19 cellular contexts compared by ENCODE assay signal in genomic region chr9:570187-570586, GRCh38.
DNase-seq lines count a peak whose midpoint lies in the region; ATAC-seq, FAIRE-seq and TF ChIP-seq lines count a peak whose summit lies in the region.
"Had no signal": no experiment of that assay in that cellular context is flagged by ENCODE, and none has a peak within 500 bp of the region (broad histone marks: within the 10 kb centered on the region; RNA-seq: fewer than 3 reads in every experiment).

No MANE protein-coding gene starts in this region.

- no peak overlapping the region for H2AFZ ChIP-seq in SU-DHL-6 (ENCODE audit: low read depth, low read length, severe bottlenecking)
- H2AFZ ChIP-seq: GM23338 had no signal

- no peaks in the 10 kb centered on the region for H3K27me3 Mint-ChIP-seq in mesothelial cell of epicardium (ENCODE audit: low read depth)

- TF ChIP-seq POLR2A in esophagus muscularis mucosa (IDR thresholded peaks at IDR 0.05; ENCODE audit: low read depth): no peak

- H3K9me2 ChIP-seq in SU-DHL-6 (replicated peaks; ENCODE audit: insufficient read depth, low read length): no peaks in the 10 kb centered on the region

- peaks cover 38% of the 10 kb centered on the region for H3K4me1 Mint-ChIP-seq in mesothelial cell of epicardium

- peak overlapping the region; percentile 76 for H3K27ac Mint-ChIP-seq in mesothelial cell of epicardium
- H3K27ac Mint-ChIP-seq: CD14-positive monocyte, GM23338 had no signal

- H3K36me3 ChIP-seq in SU-DHL-6 (ENCODE audit: low read length) (peaks cover 6% of the 10 kb centered on the region; the same call in 1 of the 2 replicates), cardiac muscle cell (no peaks in the 10 kb centered on the region), esophagus muscularis mucosa (no peaks in the 10 kb centered on the region)

- FAIRE-seq in D721Med (lab: Jason Lieb, UNC): peak; percentile 16
- FAIRE-seq: GM12878, GM18507 had no signal

- H3F3A ChIP-seq in SU-DHL-6 (ENCODE audit: insufficient read depth): peaks cover 81% of the 10 kb centered on the region

- H3K4me3 ChIP-seq in SU-DHL-6 (ENCODE audit: insufficient read depth, low read length, poor library complexity, severe bottlenecking): peak overlapping the region; percentile 55
- H3K4me3 ChIP-seq in cardiac muscle cell: no peak overlapping the region
- H3K4me3 ChIP-seq in esophagus muscularis mucosa: no peak overlapping the region
- H3K4me3 ChIP-seq: A549, GM12878, GM23338 had no signal

- peaks cover 21% of the 10 kb centered on the region for H3K9me3 Mint-ChIP-seq in mesothelial cell of epicardium

- H3K27me3 ChIP-seq in SU-DHL-6 (ENCODE audit: low read length): no peaks in the 10 kb centered on the region
- H3K27me3 ChIP-seq in cardiac muscle cell: no peaks in the 10 kb centered on the region
- no peaks in the 10 kb centered on the region for H3K27me3 ChIP-seq in esophagus muscularis mucosa

- peak overlapping the region; percentile 98 for H3K27ac ChIP-seq in SU-DHL-6 (ENCODE audit: low read depth, low read length)
- H3K27ac ChIP-seq in cardiac muscle cell: peak overlapping the region; percentile 72
- H3K27ac ChIP-seq in esophagus muscularis mucosa (replicated peaks in 1 of 4): no peak overlapping the region

- intact Hi-C loops in esophagus muscularis mucosa (cut with DNase I): no loop called here

- DNase-seq in D721Med (ENCODE audit: insufficient read length, low spot score) (no peak), cardiac muscle cell (ENCODE audit: low read depth in 1 of 2, low spot score in 1 of 2) (no peak), mesothelial cell of epicardium (ENCODE audit: low spot score in 2 of 2, unreplicated experiment in 2 of 2) (no peak), esophagus muscularis mucosa (ENCODE audit: extremely low spot score) (no peak)
- DNase-seq: Caco-2, DMS53, KBM-7, NCI-H1092, NCI-H2107, NCI-H345, NCI-H526 treated with DMSO at 0.1 percent for 48 hours had no signal

- peaks cover 79% of the 10 kb centered on the region for H3K79me2 ChIP-seq in SU-DHL-6 (ENCODE audit: insufficient read depth, low read length)

- WGBS in esophagus muscularis mucosa: 84% methylated on average over 5 of the region's 5 CpGs

- TF ChIP-seq EP300 in esophagus muscularis mucosa (IDR thresholded peaks at IDR 0.05): no peak

- no peaks in the 10 kb centered on the region for H4K20me1 ChIP-seq in SU-DHL-6 (ENCODE audit: low read depth, low read length)

- H3K36me3 Mint-ChIP-seq in mesothelial cell of epicardium: peaks cover 27% of the 10 kb centered on the region
- H3K36me3 Mint-ChIP-seq: CD14-positive monocyte had no signal

- H3K4me2 ChIP-seq in SU-DHL-6 (ENCODE audit: low read depth, low read length, poor library complexity, severe bottlenecking): peak overlapping the region; percentile 99
- H3K4me2 ChIP-seq: GM23338 had no signal

- H3K9me3 ChIP-seq in SU-DHL-6 (ENCODE audit: insufficient read depth, low read length) (no peaks in the 10 kb centered on the region), cardiac muscle cell (ENCODE audit: low read depth) (no peaks in the 10 kb centered on the region), esophagus muscularis mucosa (no peaks in the 10 kb centered on the region)
- H3K9me3 ChIP-seq: Caco-2 had no signal

- no peak overlapping the region for H3K4me3 Mint-ChIP-seq in mesothelial cell of epicardium
- H3K4me3 Mint-ChIP-seq: CD14-positive monocyte, GM23338 had no signal

- H3K4me1 ChIP-seq in cardiac muscle cell (ENCODE audit: low read depth): peaks cover 39% of the 10 kb centered on the region
- H3K4me1 ChIP-seq in esophagus muscularis mucosa: peaks cover 16 to 29% (median 21%) of the 10 kb centered on the region in 4 donors

- TF ChIP-seq CTCF in D721Med (IDR thresholded peaks at IDR 0.05; ENCODE audit: insufficient read depth, missing control alignments) (no peak), SU-DHL-6 (IDR thresholded peaks at IDR 0.05; ENCODE audit: insufficient read depth, low read length, poor library complexity, severe bottlenecking) (no peak), cardiac muscle cell (IDR thresholded peaks at IDR 0.05; ENCODE audit: low read depth, low read length) (no peak), mesothelial cell of epicardium (IDR thresholded peaks at IDR 0.05; ENCODE audit: unreplicated experiment) (no peak), esophagus muscularis mucosa (IDR thresholded peaks at IDR 0.05) (no peak)

- ATAC-seq in HG03521 (IDR thresholded peaks at IDR 0.05; ENCODE audit: unreplicated experiment) (no peak), GM21825 (IDR thresholded peaks at IDR 0.05; ENCODE audit: unreplicated experiment) (no peak)
- ATAC-seq: GM12878, GM23338 had no signal

- H3K9ac ChIP-seq in SU-DHL-6 (ENCODE audit: low read length): peak overlapping the region; percentile 71

Comparison
In these comparisons a context has a peak if more than half of its experiments do, and no peak if none do; other contexts are left out.
1. H3K27ac ChIP-seq: peak in SU-DHL-6 (single experiment) and cardiac muscle cell (single experiment); none in esophagus muscularis mucosa (0 of 4).